Comparison of ENCODE assay signal across 23 cellular contexts in the genomic region with DNA sequence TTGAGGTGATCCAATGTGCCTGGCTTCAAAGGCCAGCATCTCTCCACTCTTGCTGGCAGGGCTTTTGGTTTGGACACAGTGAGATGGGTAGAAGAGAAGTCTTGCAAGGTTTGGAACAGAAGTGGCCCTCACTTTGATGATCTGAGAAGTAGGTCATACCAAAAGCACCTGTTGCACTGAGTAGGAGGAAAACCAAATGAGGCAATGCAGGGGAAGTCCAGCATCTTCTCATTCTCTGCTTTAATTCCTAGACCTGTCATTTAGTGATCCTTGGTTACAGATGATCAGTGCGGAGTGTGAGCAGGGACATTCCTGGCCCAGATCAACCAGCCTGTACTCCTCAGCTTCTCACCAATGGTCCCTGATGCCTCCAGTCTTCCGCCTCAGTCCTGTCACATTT.
"Had no signal": no experiment of that assay in that cellular context is flagged by ENCODE, and none has a peak within 500 bp of the region (broad histone marks: within the 10 kb centered on the region; RNA-seq: fewer than 3 reads in every experiment).

No MANE protein-coding gene starts in this region.

- H3K27me3 Mint-ChIP-seq: effector memory CD8-positive, alpha-beta T cell; naive thymus-derived CD4-positive, alpha-beta T cell had no signal

- H3K4me3 Mint-ChIP-seq: effector memory CD8-positive, alpha-beta T cell; naive thymus-derived CD4-positive, alpha-beta T cell; nephron; neural progenitor cell had no signal

- H3K27ac Mint-ChIP-seq: effector memory CD8-positive, alpha-beta T cell; naive thymus-derived CD4-positive, alpha-beta T cell; nephron; neural progenitor cell; progenitor cell of endocrine pancreas had no signal

- H3K9me3 Mint-ChIP-seq: neural progenitor cell had no signal

- H3K36me3 Mint-ChIP-seq: naive thymus-derived CD4-positive, alpha-beta T cell; neural progenitor cell had no signal

- ATAC-seq: effector memory CD8-positive, alpha-beta T cell; heart right ventricle; left lung; naive thymus-derived CD4-positive, alpha-beta T cell; sciatic nerve had no signal

- H3K4me1 Mint-ChIP-seq: naive thymus-derived CD4-positive, alpha-beta T cell; nephron; neural progenitor cell had no signal

- DNase-seq: cortex of kidney; effector memory CD8-positive, alpha-beta T cell; erythroblast; esophagus squamous epithelium; foreskin melanocyte; glutamatergic neuron; heart right ventricle; hippocampal formation; left cardiac atrium; left lung; mesendoderm; midbrain; naive thymus-derived CD4-positive, alpha-beta T cell; stimulated activated CD4-positive, alpha-beta T cell treated with anti-CD3 and anti-CD28 coated beads, Interleukin-12 subunit alpha, Interleukin-12 subunit beta, amount 100 ng/mL, for 4 hours; stimulated activated CD4-positive, alpha-beta T cell treated with anti-CD3 and anti-CD28 coated beads, Interleukin-1b, Interleukin-23, amount 100 ng/mL, for 48 hours; stimulated activated CD4-positive, alpha-beta T cell treated with anti-CD3 and anti-CD28 coated beads, Interleukin-4, amount 100 ng/mL, for 1 hour; stimulated activated CD8-positive, alpha-beta memory T cell treated with anti-CD3 and anti-CD28 coated beads, Interleukin-4, amount 100 ng/mL, for 48 hours; stimulated activated naive CD4-positive, alpha-beta T cell treated with Interleukin-2 at 50 U/mL for 16 hours; upper lobe of left lung had no signal
